34 cellular contexts compared by ENCODE assay signal in the genomic region with DNA sequence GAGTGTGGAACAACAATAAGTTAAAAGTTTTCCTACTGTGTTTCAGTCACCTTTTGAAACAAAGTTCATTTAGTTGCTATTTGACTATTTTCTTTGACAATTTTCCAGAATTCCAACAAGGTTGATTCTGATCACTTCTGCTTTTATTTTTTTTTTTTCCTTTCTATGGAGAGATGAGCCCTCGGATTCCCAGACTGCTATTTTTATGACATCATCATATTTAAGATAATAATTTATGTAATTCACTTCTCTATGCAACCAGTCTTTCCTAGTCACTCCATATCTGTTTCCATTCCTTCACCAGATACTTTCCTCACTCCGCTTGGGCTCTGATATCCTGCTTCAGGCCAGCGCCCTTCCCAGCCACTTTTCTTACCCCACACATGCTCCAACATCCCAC. TPM values are rescaled to one million over a fixed set of nuclear protein-coding genes. Genes with fewer than 3 reads are reported as not detected.
"Had no signal": no experiment of that assay in that cellular context is flagged by ENCODE, and none has a peak within 500 bp of the region (broad histone marks: within the 10 kb centered on the region; RNA-seq: fewer than 3 reads in every experiment).

No MANE protein-coding gene starts in this region.

- H3K4me1 ChIP-seq: neural progenitor cell, parathyroid adenoma, psoas muscle, suprapubic skin, testis, tibial artery, transverse colon, upper lobe of right lung, uterus had no signal

- H3K79me2 ChIP-seq: parathyroid adenoma had no signal

- ATAC-seq: naive thymus-derived CD4-positive, alpha-beta T cell; natural killer cell; psoas muscle; right cardiac atrium; sciatic nerve; stimulated activated memory B cell treated with anti-CD40 and anti-IgM and Interleukin-4, amounts not matched to agents 10 μg/mL and 1 μg/mL and 100 μg/mL, for 72 hours; stimulated activated naive CD8-positive, alpha-beta T cell treated with anti-CD3 and anti-CD28 coated beads, Interleukin-15, amount 100 ng/mL, for 72 hours; stimulated activated naive CD8-positive, alpha-beta T cell treated with anti-CD3 and anti-CD28 coated beads, Interleukin-15, Interleukin-2, amounts not matched to agents 100 U/mL and 50 U/mL, for 24 hours; upper lobe of right lung had no signal

- H3K4me3 ChIP-seq: neural progenitor cell, ovary, psoas muscle, skin epidermis, smooth muscle cell, spleen, suprapubic skin, testis, tibial artery, transverse colon, upper lobe of right lung, uterus had no signal

- DNase-seq: naive thymus-derived CD4-positive, alpha-beta T cell; natural killer cell; occipital lobe; ovary; posterior cingulate gyrus; psoas muscle; right cardiac atrium; spleen; stimulated activated CD4-positive, alpha-beta T cell treated with anti-CD3 and anti-CD28 coated beads, Interleukin-12 subunit alpha, Interleukin-12 subunit beta, amount 100 ng/mL, for 4 hours; stimulated activated CD4-positive, alpha-beta T cell treated with anti-CD3 and anti-CD28 coated beads, Interleukin-1b, Interleukin-23, amount 100 ng/mL, for 48 hours; stimulated activated CD4-positive, alpha-beta T cell treated with anti-CD3 and anti-CD28 coated beads, Interleukin-4, amount 100 ng/mL, for 1 hour; stimulated activated CD4-positive, alpha-beta T cell treated with anti-CD3 and anti-CD28 coated beads, Interleukin-4, amount 100 ng/mL, for 4 hours; stimulated activated CD8-positive, alpha-beta memory T cell treated with anti-CD3 and anti-CD28 coated beads, Interleukin-4, amount 100 ng/mL, for 48 hours; stimulated activated naive CD4-positive, alpha-beta T cell; stimulated activated naive CD8-positive, alpha-beta T cell treated with anti-CD3 and anti-CD28 coated beads, Interleukin-15, amount 100 ng/mL, for 72 hours; stimulated activated naive CD8-positive, alpha-beta T cell treated with anti-CD3 and anti-CD28 coated beads, Interleukin-15, Interleukin-2, amounts not matched to agents 100 U/mL and 50 U/mL, for 24 hours; substantia nigra; testis; tibial artery; transverse colon; upper lobe of right lung; uterus had no signal

- H3K27me3 ChIP-seq: ovary, testis, uterus had no signal

- H3K36me3 ChIP-seq: neural progenitor cell, ovary, spleen, suprapubic skin, tibial artery, transverse colon, upper lobe of right lung, uterus had no signal

- H3K27ac ChIP-seq: neural progenitor cell, ovary, parathyroid adenoma, psoas muscle, skin epidermis, spleen, suprapubic skin, testis, tibial artery, transverse colon, upper lobe of right lung, uterus had no signal

- H3K4me2 ChIP-seq: neural progenitor cell, smooth muscle cell had no signal

- H2AFZ ChIP-seq: neural progenitor cell, parathyroid adenoma had no signal

- H3K9ac ChIP-seq: neural progenitor cell, parathyroid adenoma had no signal

- H3K9me3 ChIP-seq: ovary, psoas muscle, spleen, suprapubic skin, testis, tibial artery, transverse colon, upper lobe of right lung, uterus had no signal

RNA-seq across cellular contexts. Expression of a gene that starts 8.1 kb away (rescaled TPM):
- total RNA-seq: naive thymus-derived CD4-positive, alpha-beta T cell; natural killer cell; occipital lobe; osteoblast; ovary; progenitor cell of endocrine pancreas; psoas muscle; renal cortical epithelial cell; right cardiac atrium; sciatic nerve; smooth muscle cell; spleen; suprapubic skin; testis; transverse colon; upper lobe of right lung; urinary bladder; uterus had no signal
- polyA plus RNA-seq: naive thymus-derived CD4-positive, alpha-beta T cell; neural cell; ovary; psoas muscle; right cardiac atrium; smooth muscle cell; spleen; urinary bladder had no signal

RNA-seq across cellular contexts. Expression of a gene that starts 17.7 kb away (rescaled TPM):
- total RNA-seq: naive thymus-derived CD4-positive, alpha-beta T cell; natural killer cell; occipital lobe; osteoblast; ovary; progenitor cell of endocrine pancreas; renal cortical epithelial cell; right cardiac atrium; sciatic nerve; smooth muscle cell; testis; transverse colon; upper lobe of right lung; uterus had no signal
- polyA plus RNA-seq: naive thymus-derived CD4-positive, alpha-beta T cell; neural cell; ovary; psoas muscle; right cardiac atrium; smooth muscle cell; urinary bladder had no signal

RNA-seq across cellular contexts. Expression of a gene that starts 26.7 kb away (rescaled TPM):
- total RNA-seq: osteoblast, ovary, progenitor cell of endocrine pancreas, psoas muscle, renal cortical epithelial cell, right cardiac atrium, sciatic nerve, smooth muscle cell, suprapubic skin, transverse colon, upper lobe of right lung, urinary bladder, uterus had no signal
- polyA plus RNA-seq: neural cell, right cardiac atrium, smooth muscle cell, urinary bladder had no signal
